9 cellular contexts compared by ENCODE assay signal in genomic region chr10:58299580-58299979, GRCh38.
A peak's percentile ranks its signal among the peaks of the same experiment; 100 is the strongest.
DNase-seq lines count a peak whose midpoint lies in the region; FAIRE-seq and TF ChIP-seq lines count a peak whose summit lies in the region.
"Had no signal": no experiment of that assay in that cellular context is flagged by ENCODE, and none has a peak within 500 bp of the region (broad histone marks: within the 10 kb centered on the region; RNA-seq: fewer than 3 reads in every experiment).

No MANE protein-coding gene starts in this region.

- H3K4me1 ChIP-seq in HAP-1 (peaks cover 7% of the 10 kb centered on the region), MM.1S (ENCODE audit: low read length) (no peaks in the 10 kb centered on the region)

- TF ChIP-seq CTCF in MM.1S (IDR thresholded peaks at IDR 0.05; ENCODE audit: low read length) (peak; percentile 81), brain microvascular endothelial cell (IDR thresholded peaks at IDR 0.05; ENCODE audit: low read depth, low read length, missing control alignments) (peak; percentile 89)

- no peak overlapping the region for H3K4me3 ChIP-seq in HAP-1
- no peak overlapping the region for H3K4me3 ChIP-seq in MM.1S (ENCODE audit: low read length)
- no peak overlapping the region for H3K4me3 ChIP-seq in brain microvascular endothelial cell (ENCODE audit: low read depth, low read length)
- H3K4me3 ChIP-seq: BLaER1 treated with 17β-estradiol and CSF1 and Interleukin-3, amounts not matched to agents 10 nM and 100 nM had no signal

- H3F3A ChIP-seq in MM.1S (ENCODE audit: insufficient read depth, low read length): peaks cover 5% of the 10 kb centered on the region; the same call in 1 of the 2 replicates

- H3K27me3 ChIP-seq in HAP-1 (ENCODE audit: low read depth) (no peaks in the 10 kb centered on the region), MM.1S (replicated peaks; ENCODE audit: insufficient read depth, low read length) (no peaks in the 10 kb centered on the region), brain microvascular endothelial cell (replicated peaks) (no peaks in the 10 kb centered on the region)
- H3K27me3 ChIP-seq: BLaER1 treated with 17β-estradiol and CSF1 and Interleukin-3, amounts not matched to agents 10 nM and 100 nM had no signal

- H2AFZ ChIP-seq in MM.1S (ENCODE audit: low read length): no peak overlapping the region

- H3K9me3 ChIP-seq in HAP-1 (no peaks in the 10 kb centered on the region), MM.1S (replicated peaks; ENCODE audit: insufficient read depth, low read length) (no peaks in the 10 kb centered on the region)

- no peaks in the 10 kb centered on the region for H3K9me2 ChIP-seq in MM.1S (replicated peaks; ENCODE audit: insufficient read depth, low read length)

- H3K79me2 ChIP-seq in MM.1S (ENCODE audit: low read length): no peaks in the 10 kb centered on the region

- no peak overlapping the region for H3K4me2 ChIP-seq in MM.1S (ENCODE audit: low read depth, low read length)

- peak; percentile 57 for FAIRE-seq in TTC549 (lab: Jason Lieb, UNC)

- H3K27ac ChIP-seq in MM.1S (ENCODE audit: low read length) (no peak overlapping the region), brain microvascular endothelial cell (no peak overlapping the region)
- H3K27ac ChIP-seq: BLaER1 treated with 17β-estradiol and CSF1 and Interleukin-3, amounts not matched to agents 10 nM and 100 nM had no signal

- DNase-seq in NCI-H1436 (lab: John Stamatoyannopoulos, UW): peak; percentile 54
- no peak for DNase-seq in NCI-H1436 treated with DMSO at 0.1 percent for 48 hours (lab: John Stamatoyannopoulos, UW)
- DNase-seq in HAP-1 (ENCODE audit: low spot score in 2 of 2): peak; percentile 69 to 86
- DNase-seq in MM.1S: peak; percentile 57
- peak; percentile 48 for DNase-seq in brain microvascular endothelial cell
- DNase-seq in inferior parietal cortex (ENCODE audit: extremely low spot score): peak; percentile 74
- peak; percentile 45 to 47 for DNase-seq in stimulated activated CD4-positive, alpha-beta T cell treated with anti-CD3 and anti-CD28 coated beads, Interleukin-2, amount 100 ng/mL, for 48 hours

- no peaks in the 10 kb centered on the region for H3K36me3 ChIP-seq in HAP-1 (replicated peaks)
- H3K36me3 ChIP-seq in MM.1S (replicated peaks; ENCODE audit: insufficient read depth, low read length): no peaks in the 10 kb centered on the region
- no peaks in the 10 kb centered on the region for H3K36me3 ChIP-seq in brain microvascular endothelial cell (replicated peaks)
- H3K36me3 ChIP-seq: BLaER1 treated with 17β-estradiol and CSF1 and Interleukin-3, amounts not matched to agents 10 nM and 100 nM had no signal

- no peaks in the 10 kb centered on the region for H4K20me1 ChIP-seq in MM.1S (ENCODE audit: insufficient read depth, low read length)
- H4K20me1 ChIP-seq: BLaER1 treated with 17β-estradiol and CSF1 and Interleukin-3, amounts not matched to agents 10 nM and 100 nM had no signal

- no peak overlapping the region for H3K9ac ChIP-seq in MM.1S (ENCODE audit: low read length)
- H3K9ac ChIP-seq: BLaER1 treated with 17β-estradiol and CSF1 and Interleukin-3, amounts not matched to agents 10 nM and 100 nM had no signal

- in situ Hi-C loops in HAP-1 (cut with MboI; ENCODE audit: low sequenced_read_pairs): loop anchor here (25.0 kb wide), 1 partner anchor 112 kb away; no protein-coding TSS in a partner anchor
- in situ Hi-C loops in brain microvascular endothelial cell (cut with HindIII; ENCODE audit: low pct_ligation_motif_present, low sequenced_read_pairs): no loop called here
